Comparison of ENCODE assay signal across 12 cellular contexts in the genomic region with DNA sequence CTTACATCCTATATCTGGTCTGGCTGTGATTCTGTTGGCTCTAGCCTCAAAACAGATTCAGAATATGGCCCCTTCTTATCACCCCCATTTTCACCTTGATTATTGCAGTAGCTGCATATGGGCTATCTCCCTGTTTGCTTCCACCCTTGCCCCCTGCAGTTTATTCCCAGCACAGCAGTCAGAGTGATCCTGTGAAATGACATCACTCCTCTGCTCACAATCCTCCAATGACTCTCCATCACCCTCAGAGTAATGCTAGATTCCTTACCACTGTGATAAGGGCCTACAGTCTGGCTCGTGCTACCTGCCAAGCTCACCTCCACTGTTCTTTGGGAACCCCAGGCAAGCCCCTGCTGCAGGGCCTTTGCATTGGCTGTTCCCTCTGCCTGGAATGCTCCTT.
DNase-seq lines count a peak whose midpoint lies in the region; TF ChIP-seq lines count a peak whose summit lies in the region.
"Had no signal": no experiment of that assay in that cellular context is flagged by ENCODE, and none has a peak within 500 bp of the region (broad histone marks: within the 10 kb centered on the region; RNA-seq: fewer than 3 reads in every experiment).

No MANE protein-coding gene starts in this region.

- H3K36me3 ChIP-seq in GM23248 (ENCODE audit: low read depth) (no peaks in the 10 kb centered on the region), adrenal gland (replicated peaks in 1 of 2) (no peaks in the 10 kb centered on the region)
- H3K36me3 ChIP-seq: tibial artery had no signal

- no peaks in the 10 kb centered on the region for H3K9me2 ChIP-seq in GM23248 (ENCODE audit: insufficient read depth)

- peak; percentile 28 for DNase-seq in GM23248
- peak; percentile 14 for DNase-seq in RKO (ENCODE audit: low spot score)
- DNase-seq in epithelial cell of proximal tubule (ENCODE audit: low read depth): no peak
- DNase-seq in renal cortical epithelial cell (ENCODE audit: low read depth): peak; percentile 56
- no peak for DNase-seq in 8988T
- no peak for DNase-seq in stimulated activated CD4-positive, alpha-beta T cell treated with anti-CD3 and anti-CD28 coated beads, Interleukin-4, amount 100 ng/mL, for 24 hours
- DNase-seq in adrenal gland: no peak
- no peak for DNase-seq in GM10266 (ENCODE audit: extremely low spot score)
- DNase-seq: activated gamma-delta T cell; NCI-H446 treated with DMSO at 0.1 percent for 48 hours; stimulated activated CD4-positive, alpha-beta T cell treated with anti-CD3 and anti-CD28 coated beads, Interleukin-12 subunit alpha, Interleukin-12 subunit beta, amount 100 ng/mL, for 4 hours had no signal

- TF ChIP-seq POLR2A in adrenal gland (IDR thresholded peaks at IDR 0.05): no peak

- H3K9ac ChIP-seq in GM23248: no peak overlapping the region

- no peaks in the 10 kb centered on the region for H3K4me1 ChIP-seq in GM23248 (ENCODE audit: insufficient read depth)
- no peaks in the 10 kb centered on the region for H3K4me1 ChIP-seq in adrenal gland (replicated peaks in 1 of 2)
- H3K4me1 ChIP-seq: tibial artery had no signal

- intact Hi-C loops in adrenal gland (cut with DNase I): no loop called here

- no peak overlapping the region for H2AFZ ChIP-seq in GM23248

- TF ChIP-seq CTCF in epithelial cell of proximal tubule (conservative IDR thresholded peaks at IDR 0.05; ENCODE audit: low read depth, low read length): peak; percentile 55
- TF ChIP-seq CTCF in adrenal gland (IDR thresholded peaks at IDR 0.05): no peak
- TF ChIP-seq CTCF in GM10266 (IDR thresholded peaks at IDR 0.05; ENCODE audit: control insufficient read depth, insufficient read depth, low read depth, missing control alignments): no peak

- in situ Hi-C loops in GM23248 (cut with MboI): no loop called here

- H3K4me3 ChIP-seq in GM23248: no peak overlapping the region
- no peak overlapping the region for H3K4me3 ChIP-seq in epithelial cell of proximal tubule (ENCODE audit: low read depth, low read length)
- H3K4me3 ChIP-seq in adrenal gland: no peak overlapping the region
- H3K4me3 ChIP-seq: tibial artery had no signal

- H3K27ac ChIP-seq in GM23248 (no peak overlapping the region), adrenal gland (no peak overlapping the region)
- H3K27ac ChIP-seq: tibial artery had no signal

- H3F3A ChIP-seq in GM23248 (ENCODE audit: insufficient read depth): no peaks in the 10 kb centered on the region

- no peaks in the 10 kb centered on the region for H3K79me2 ChIP-seq in GM23248 (ENCODE audit: insufficient read depth)

- H4K20me1 ChIP-seq in GM23248 (ENCODE audit: insufficient read depth): no peaks in the 10 kb centered on the region

- no peaks in the 10 kb centered on the region; the same call in 1 of the 2 replicates for H3K27me3 ChIP-seq in GM23248 (replicated peaks; ENCODE audit: insufficient read depth)
- H3K27me3 ChIP-seq in adrenal gland: no peaks in the 10 kb centered on the region

- no peak overlapping the region for H3K4me2 ChIP-seq in GM23248 (ENCODE audit: unreplicated experiment)

- H3K9me3 ChIP-seq in GM23248 (ENCODE audit: low read depth) (no peaks in the 10 kb centered on the region), adrenal gland (replicated peaks in 1 of 3) (no peaks in the 10 kb centered on the region)
- H3K9me3 ChIP-seq: tibial artery had no signal

- 39 to 63% methylated on average over 1 of the region's 1 CpG for WGBS in GM23248 (ENCODE audit: low coverage in 1 of 2, low lambda C conversion rate in 2 of 2, missing lambda C conversion rate in 2 of 2), 2 experiments
- WGBS in adrenal gland, 4 donors: 43 to 60% (median 50%) methylated on average over 1 of the region's 1 CpG

Comparison
In these comparisons a context has a peak if more than half of its experiments do, and no peak if none do; other contexts are left out.
1. DNase-seq: peak in GM23248 (single experiment), RKO (single experiment) and renal cortical epithelial cell (single experiment); none in epithelial cell of proximal tubule (single experiment), 8988T (single experiment), stimulated activated CD4-positive, alpha-beta T cell treated with anti-CD3 and anti-CD28 coated beads, Interleukin-4, amount 100 ng/mL, for 24 hours (single experiment), adrenal gland (0 of 7) and GM10266 (single experiment).